In genomic region chr9:131259916-131260597, GRCh38 we compare ENCODE assay signal across 21 cellular contexts. TPM values are rescaled to one million over a fixed set of nuclear protein-coding genes. Genes with fewer than 3 reads are reported as not detected.
A peak's percentile ranks its signal among the peaks of the same experiment; 100 is the strongest.
DNase-seq lines count a peak whose midpoint lies in the region; ATAC-seq and TF ChIP-seq lines count a peak whose summit lies in the region.
"Had no signal": no experiment of that assay in that cellular context is flagged by ENCODE, and none has a peak within 500 bp of the region (broad histone marks: within the 10 kb centered on the region; RNA-seq: fewer than 3 reads in every experiment).

No MANE protein-coding gene starts in this region.

- 85 to 86% methylated on average over 20 of the region's 20 CpGs for WGBS in heart right ventricle, 2 donors

- intact Hi-C loops in heart right ventricle (cut with DNase I): no loop called here

- H3K4me1 ChIP-seq in right atrium auricular region (peaks cover 5 to 75% of the 10 kb centered on the region in 2 donors), heart right ventricle (peaks cover 16 to 70% (median 54%) of the 10 kb centered on the region in 9 donors)

- ATAC-seq in heart right ventricle: no peak
- no peak for ATAC-seq in WTC11
- no peak for ATAC-seq in stimulated activated memory B cell treated with anti-CD40 and anti-IgM and Interleukin-4, amounts not matched to agents 10 μg/mL and 1 μg/mL and 100 μg/mL, for 72 hours
- ATAC-seq: activated CD4-positive, alpha-beta T cell treated with anti-CD3 and anti-CD28 coated beads for 36 hours; activated T-cell treated with anti-CD3 and anti-CD28 coated beads, Interleukin-2, amount 50 U/mL, for 4 hours; heart left ventricle; psoas muscle had no signal

- H3K4me1 Mint-ChIP-seq in WTC11 (peaks cover 9% of the 10 kb centered on the region), endothelial cell (ENCODE audit: unreplicated experiment) (peaks cover 23% of the 10 kb centered on the region)
- peaks cover 49% of the 10 kb centered on the region for H3K4me1 Mint-ChIP-seq in stimulated activated memory B cell treated with anti-CD40 and anti-IgM and Interleukin-4, amounts not matched to agents 10 μg/mL and 1 μg/mL and 100 μg/mL, for 72 hours

- TF ChIP-seq CTCF in right atrium auricular region (IDR thresholded peaks at IDR 0.05) (no peak), heart right ventricle (IDR thresholded peaks at IDR 0.05) (no peak), WTC11 (IDR thresholded peaks at IDR 0.05) (no peak), endothelial cell (IDR thresholded peaks at IDR 0.05; ENCODE audit: unreplicated experiment) (no peak)

- no peak overlapping the region for H3K4me3 Mint-ChIP-seq in WTC11
- H3K4me3 Mint-ChIP-seq in endothelial cell (ENCODE audit: unreplicated experiment): peak overlapping the region; percentile 37
- H3K4me3 Mint-ChIP-seq in stimulated activated memory B cell treated with anti-CD40 and anti-IgM and Interleukin-4, amounts not matched to agents 10 μg/mL and 1 μg/mL and 100 μg/mL, for 72 hours: no peak overlapping the region
- H3K4me3 Mint-ChIP-seq: activated CD4-positive, alpha-beta T cell treated with anti-CD3 and anti-CD28 coated beads for 36 hours; activated T-cell treated with anti-CD3 and anti-CD28 coated beads, Interleukin-2, amount 50 U/mL, for 4 hours had no signal

- no peaks in the 10 kb centered on the region for H3K36me3 Mint-ChIP-seq in WTC11
- H3K36me3 Mint-ChIP-seq in endothelial cell (ENCODE audit: low read depth, unreplicated experiment): peaks cover 26% of the 10 kb centered on the region
- peaks cover 20% of the 10 kb centered on the region for H3K36me3 Mint-ChIP-seq in stimulated activated memory B cell treated with anti-CD40 and anti-IgM and Interleukin-4, amounts not matched to agents 10 μg/mL and 1 μg/mL and 100 μg/mL, for 72 hours

- CTCF ChIA-PET in WTC11 (lab: Charles Lee): interaction anchor here (1.3 to 2.9 kb wide), 2 partner anchors 77 to 90 kb away, joined by 4 to 9 read pairs; no protein-coding TSS in a partner anchor

- H3K27ac ChIP-seq in right atrium auricular region: peak overlapping the region; percentile 98
- peak overlapping the region in 3 of 10 donors; percentile 23 to 26 (median 23) for H3K27ac ChIP-seq in heart right ventricle
- H3K27ac ChIP-seq: psoas muscle, SJSA1, thoracic aorta had no signal

- no peaks in the 10 kb centered on the region for H3K9me3 ChIP-seq in right atrium auricular region
- H3K9me3 ChIP-seq in heart right ventricle: no peaks in the 10 kb centered on the region
- H3K9me3 ChIP-seq: heart left ventricle, psoas muscle, SJSA1, spleen, thoracic aorta had no signal

- H3K27me3 Mint-ChIP-seq in WTC11 (ENCODE audit: low read depth): no peaks in the 10 kb centered on the region
- H3K27me3 Mint-ChIP-seq in endothelial cell (ENCODE audit: unreplicated experiment): peaks cover 7% of the 10 kb centered on the region
- H3K27me3 Mint-ChIP-seq in stimulated activated memory B cell treated with anti-CD40 and anti-IgM and Interleukin-4, amounts not matched to agents 10 μg/mL and 1 μg/mL and 100 μg/mL, for 72 hours: no peaks in the 10 kb centered on the region
- H3K27me3 Mint-ChIP-seq: activated CD4-positive, alpha-beta T cell treated with anti-CD3 and anti-CD28 coated beads for 36 hours had no signal

- H3K27me3 ChIP-seq in right atrium auricular region (no peaks in the 10 kb centered on the region), heart right ventricle (no peaks in the 10 kb centered on the region)
- H3K27me3 ChIP-seq: heart left ventricle, SJSA1, spleen had no signal

- no peak overlapping the region for H3K4me3 ChIP-seq in right atrium auricular region
- H3K4me3 ChIP-seq in heart right ventricle: no peak overlapping the region
- H3K4me3 ChIP-seq: heart left ventricle, lung, psoas muscle, SJSA1, spleen, thoracic aorta had no signal

- POLR2A ChIA-PET in WTC11 (lab: Charles Lee): no interaction called here

- H3K9me3 Mint-ChIP-seq in WTC11: no peaks in the 10 kb centered on the region
- H3K9me3 Mint-ChIP-seq in endothelial cell (ENCODE audit: unreplicated experiment): no peaks in the 10 kb centered on the region
- no peaks in the 10 kb centered on the region for H3K9me3 Mint-ChIP-seq in stimulated activated memory B cell treated with anti-CD40 and anti-IgM and Interleukin-4, amounts not matched to agents 10 μg/mL and 1 μg/mL and 100 μg/mL, for 72 hours
- H3K9me3 Mint-ChIP-seq: activated T-cell treated with anti-CD3 and anti-CD28 coated beads, Interleukin-2, amount 50 U/mL, for 4 hours had no signal

- DNase-seq in right atrium auricular region (ENCODE audit: low spot score): no peak
- no peak for DNase-seq in heart right ventricle
- no peak for DNase-seq in WTC11 (ENCODE audit: low spot score)
- no peak for DNase-seq in endothelial cell (ENCODE audit: low spot score)
- DNase-seq in NCI-H2227 treated with DMSO at 0.1 percent for 48 hours (lab: John Stamatoyannopoulos, UW): no peak
- DNase-seq in effector CD8-positive, alpha-beta T cell (lab: John Stamatoyannopoulos, UW): no peak
- DNase-seq in AG20443 (ENCODE audit: low spot score): no peak
- DNase-seq: activated CD4-positive, alpha-beta T cell treated with anti-CD3 and anti-CD28 coated beads for 36 hours; activated T-cell treated with anti-CD3 and anti-CD28 coated beads, Interleukin-2, amount 50 U/mL, for 4 hours; AML-193; amygdala; effector CD4-positive, alpha-beta T cell; GF-D8; NCI-H774; psoas muscle had no signal

- H3K27ac Mint-ChIP-seq in WTC11 (0 out of 2 replicates have a peak overlapping the region, but pooled peaks have one; percentile 15), endothelial cell (ENCODE audit: unreplicated experiment) (no peak overlapping the region)
- H3K27ac Mint-ChIP-seq in stimulated activated memory B cell treated with anti-CD40 and anti-IgM and Interleukin-4, amounts not matched to agents 10 μg/mL and 1 μg/mL and 100 μg/mL, for 72 hours: peak overlapping the region; percentile 50
- H3K27ac Mint-ChIP-seq: activated CD4-positive, alpha-beta T cell treated with anti-CD3 and anti-CD28 coated beads for 36 hours had no signal

- H3K36me3 ChIP-seq in right atrium auricular region: peaks cover 21% of the 10 kb centered on the region
- H3K36me3 ChIP-seq in heart right ventricle: peaks cover 0 to 69% (median 30%) of the 10 kb centered on the region in 9 donors
- H3K36me3 ChIP-seq: SJSA1, thoracic aorta had no signal

TF ChIP-seq in WTC11, 78 proteins besides CTCF, POLR2A, EP300 and RAD21:
- no peak for TF ChIP-seq MYBL2 (CRISPR knock-in tag; IDR thresholded peaks at IDR 0.05)
- no peak for TF ChIP-seq ELF4 (CRISPR knock-in tag; IDR thresholded peaks at IDR 0.05; ENCODE audit: low read depth)
- TF ChIP-seq NR1H2 (CRISPR knock-in tag; IDR thresholded peaks at IDR 0.05): no peak
- TF ChIP-seq USF2 (CRISPR knock-in tag; IDR thresholded peaks at IDR 0.05): no peak
- TF ChIP-seq, protein P1, sequence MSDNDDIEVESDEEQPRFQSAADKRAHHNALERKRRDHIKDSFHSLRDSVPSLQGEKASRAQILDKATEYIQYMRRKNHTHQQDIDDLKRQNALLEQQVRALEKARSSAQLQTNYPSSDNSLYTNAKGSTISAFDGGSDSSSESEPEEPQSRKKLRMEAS (CRISPR knock-in tag; IDR thresholded peaks at IDR 0.05): no peak
- no peak for TF ChIP-seq NR2C2 (CRISPR knock-in tag; IDR thresholded peaks at IDR 0.05)
- TF ChIP-seq SOX15 (CRISPR knock-in tag; IDR thresholded peaks at IDR 0.05): no peak
- TF ChIP-seq OVOL2 (CRISPR knock-in tag; IDR thresholded peaks at IDR 0.05; ENCODE audit: borderline replicate concordance): no peak
- no peak for TF ChIP-seq STAT6 (CRISPR knock-in tag; conservative IDR thresholded peaks at IDR 0.05; ENCODE audit: low read depth)

RNA-seq across cellular contexts. Expression of gene FAM78A, which starts 16.3 kb away (rescaled TPM):
- 10 to 100 TPM; 31.8 to 55.3 TPM for total RNA-seq in right atrium auricular region
- total RNA-seq in heart right ventricle: 10 to 100 TPM; 21.0 to 53.1 (median 32.3) TPM
- 10 to 100 TPM in 1 of 2 donors, 1 to 10 TPM in 1; 7.0 to 27.3 TPM for polyA plus RNA-seq in heart right ventricle
- total RNA-seq in WTC11 (2021): 3.0 to 3.5 TPM (median 3.4 TPM) in 3 replicates
- total RNA-seq in endothelial cell (ENCODE audit: unreplicated experiment): 73.4 TPM

RNA-seq across cellular contexts. Expression of gene PLPP7, which starts 29.5 kb away (rescaled TPM):
- 100 to 1,000 TPM; 124 to 216 TPM for total RNA-seq in right atrium auricular region
- total RNA-seq in heart right ventricle: 100 to 1,000 TPM in 5 of 10 donors, 10 to 100 TPM in 5; 76.1 to 140 (median 102) TPM
- polyA plus RNA-seq in heart right ventricle: 100 to 1,000 TPM in 1 of 2 donors, 10 to 100 TPM in 1; 42.6 to 129 TPM
- total RNA-seq in WTC11 (2021): 4.2 to 4.9 TPM (median 4.7 TPM) in 3 replicates
- total RNA-seq in endothelial cell (ENCODE audit: unreplicated experiment): 4.9 TPM
- total RNA-seq: activated T-cell treated with anti-CD3 and anti-CD28 coated beads, Interleukin-2, amount 50 U/mL, for 4 hours had no signal

Comparison
In these comparisons a context has a peak if more than half of its experiments do, and no peak if none do; other contexts are left out.
1. RNA of gene PLPP7, which starts 29.5 kb away (total RNA-seq): 124 to 216 TPM in right atrium auricular region and 76.1 to 140 TPM in heart right ventricle; 4.9 TPM in endothelial cell (single experiment) and 4.2 to 4.9 TPM in WTC11; every median in the first group is over 10 times any median in the second.